Comparison of ENCODE assay signal across 21 cellular contexts in the genomic region with DNA sequence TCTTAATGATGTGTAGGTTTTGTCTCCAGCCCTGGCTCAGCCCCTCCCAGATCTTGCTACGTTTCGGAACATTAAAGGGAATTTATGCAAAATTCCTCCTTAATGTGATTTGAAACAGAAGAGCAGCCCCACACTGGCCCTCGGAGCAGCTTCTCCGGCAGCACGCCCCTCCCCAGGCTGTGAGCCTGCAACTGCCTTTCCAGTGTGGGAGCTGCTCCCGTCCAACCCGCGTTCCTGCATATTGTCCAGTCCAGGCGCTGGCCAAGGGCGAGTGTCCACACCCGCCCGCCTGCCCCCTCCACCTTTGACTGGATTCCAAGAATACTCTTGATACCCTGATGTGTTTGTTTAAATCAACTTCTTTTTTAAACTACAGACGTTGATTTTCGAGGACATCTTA.
DNase-seq lines count a peak whose midpoint lies in the region; ATAC-seq and TF ChIP-seq lines count a peak whose summit lies in the region.
"Had no signal": no experiment of that assay in that cellular context is flagged by ENCODE, and none has a peak within 500 bp of the region (broad histone marks: within the 10 kb centered on the region; RNA-seq: fewer than 3 reads in every experiment).

No MANE protein-coding gene starts in this region.

- no peaks in the 10 kb centered on the region for H4K20me1 ChIP-seq in OCI-LY7 (ENCODE audit: insufficient read depth, low read length)

- no peaks in the 10 kb centered on the region for H3K9me2 ChIP-seq in OCI-LY7 (ENCODE audit: insufficient read depth, low read length)

- no peak overlapping the region for H2AFZ ChIP-seq in OCI-LY7 (ENCODE audit: low read length)

- no peaks in the 10 kb centered on the region for H3K79me2 ChIP-seq in OCI-LY7 (ENCODE audit: insufficient read depth, low read depth, low read length)

- no peaks in the 10 kb centered on the region for H3K9me3 ChIP-seq in OCI-LY7 (ENCODE audit: low read length)
- H3K9me3 ChIP-seq: A549; BLaER1 treated with 17β-estradiol and CSF1 and Interleukin-3, amounts not matched to agents 10 nM and 100 nM had no signal

- H3K27ac Mint-ChIP-seq in brain = peak overlapping the region in 4 of 5 experiments; percentile 17 to 90 (median 77)
- peak overlapping the region in 2 of 3 experiments; percentile 42 to 47 for H3K27ac Mint-ChIP-seq in nephron
- H3K27ac Mint-ChIP-seq: CD8-positive, alpha-beta T cell had no signal

- peak overlapping the region in 4 of 5 experiments; percentile 36 to 50 (median 43) for H3K4me3 Mint-ChIP-seq in brain
- no peak overlapping the region for H3K4me3 Mint-ChIP-seq in nephron
- H3K4me3 Mint-ChIP-seq: CD8-positive, alpha-beta T cell had no signal

- no peak for ATAC-seq in HG03342 (IDR thresholded peaks at IDR 0.05; ENCODE audit: unreplicated experiment)
- no peak for ATAC-seq in HG02885 (IDR thresholded peaks at IDR 0.05; ENCODE audit: poor library complexity, unreplicated experiment)
- ATAC-seq: A549; CD8-positive, alpha-beta T cell; GM12878 had no signal

- peak; percentile 18 for DNase-seq in Ammon's horn (ENCODE audit: low spot score)
- DNase-seq in superior temporal gyrus (ENCODE audit: extremely low spot score) = peak; percentile 17
- DNase-seq in OCI-LY7 (ENCODE audit: low spot score) = no peak
- DNase-seq: Calu3; CD8-positive, alpha-beta T cell; EL; MV-4-11; NCI-H187; NCI-H2107; NCI-H2227 treated with DMSO at 0.1 percent for 48 hours; NCI-H510A treated with DMSO at 0.1 percent for 48 hours; NCI-H82; SIG-M5 had no signal

- H3K4me1 Mint-ChIP-seq in brain = peaks cover 69% of the 10 kb centered on the region
- peaks cover 17% of the 10 kb centered on the region for H3K4me1 Mint-ChIP-seq in nephron

- H3K27ac ChIP-seq in OCI-LY7 (ENCODE audit: low read depth, low read length, poor library complexity, severe bottlenecking) = no peak overlapping the region
- H3K27ac ChIP-seq: A549; BLaER1 treated with 17β-estradiol and CSF1 and Interleukin-3, amounts not matched to agents 10 nM and 100 nM; KMS-11 had no signal

- no peak overlapping the region for H3K4me3 ChIP-seq in OCI-LY7 (ENCODE audit: low read depth, low read length, poor library complexity, severe bottlenecking)
- H3K4me3 ChIP-seq: A549; BLaER1 treated with 17β-estradiol and CSF1 and Interleukin-3, amounts not matched to agents 10 nM and 100 nM; GM12878 had no signal

- POLR2A ChIA-PET in OCI-LY7 (lab: Charles Lee) = no interaction called here

- peaks cover 6% of the 10 kb centered on the region for H3K27me3 Mint-ChIP-seq in brain
- H3K27me3 Mint-ChIP-seq in nephron (ENCODE audit: low read depth) = peaks cover 68% of the 10 kb centered on the region

- H3K9me3 Mint-ChIP-seq in brain = peaks cover 0 to 2% (median 0%) of the 10 kb centered on the region in 5 experiments
- H3K9me3 Mint-ChIP-seq in nephron = no peaks in the 10 kb centered on the region
- H3K9me3 Mint-ChIP-seq: CD8-positive, alpha-beta T cell had no signal

- H3K36me3 Mint-ChIP-seq in brain (no peaks in the 10 kb centered on the region), nephron (ENCODE audit: low read depth) (no peaks in the 10 kb centered on the region)
- H3K36me3 Mint-ChIP-seq: CD8-positive, alpha-beta T cell had no signal

- CTCF ChIA-PET in OCI-LY7 (lab: Charles Lee; ENCODE audit: unreplicated experiment) = no interaction called here

- H3K4me2 ChIP-seq in OCI-LY7 (ENCODE audit: low read length) = no peak overlapping the region
- H3K4me2 ChIP-seq: A549, KMS-11 had no signal

- H3K36me3 ChIP-seq in OCI-LY7 (ENCODE audit: insufficient read depth, low read length) = no peaks in the 10 kb centered on the region
- H3K36me3 ChIP-seq: BLaER1 treated with 17β-estradiol and CSF1 and Interleukin-3, amounts not matched to agents 10 nM and 100 nM had no signal

- H3K4me1 ChIP-seq in OCI-LY7 (ENCODE audit: insufficient read depth, low read length, poor library complexity, severe bottlenecking) = no peaks in the 10 kb centered on the region
- H3K4me1 ChIP-seq: A549 had no signal

- intact Hi-C loops in OCI-LY7 (cut with micrococcal nuclease; ENCODE audit: unreplicated experiment) = no loop called here

- TF ChIP-seq CTCF in brain (conservative IDR thresholded peaks at IDR 0.05) = no peak
- no peak for TF ChIP-seq CTCF in nephron (IDR thresholded peaks at IDR 0.05; ENCODE audit: unreplicated experiment in 3 of 3)
- no peak for TF ChIP-seq CTCF in OCI-LY7 (conservative IDR thresholded peaks at IDR 0.05; ENCODE audit: low read length)

- BruUV-seq in OCI-LY7 (replicated peaks; lab: Mats Ljungman, UMichigan) = no TSS peak

Comparison
In these comparisons a context has a peak if more than half of its experiments do, and no peak if none do; other contexts are left out.
1. H3K4me3 Mint-ChIP-seq: peak in brain (4 of 5); none in nephron (0 of 3).